1 cellular context compared by ENCODE assay signal in the genomic region with DNA sequence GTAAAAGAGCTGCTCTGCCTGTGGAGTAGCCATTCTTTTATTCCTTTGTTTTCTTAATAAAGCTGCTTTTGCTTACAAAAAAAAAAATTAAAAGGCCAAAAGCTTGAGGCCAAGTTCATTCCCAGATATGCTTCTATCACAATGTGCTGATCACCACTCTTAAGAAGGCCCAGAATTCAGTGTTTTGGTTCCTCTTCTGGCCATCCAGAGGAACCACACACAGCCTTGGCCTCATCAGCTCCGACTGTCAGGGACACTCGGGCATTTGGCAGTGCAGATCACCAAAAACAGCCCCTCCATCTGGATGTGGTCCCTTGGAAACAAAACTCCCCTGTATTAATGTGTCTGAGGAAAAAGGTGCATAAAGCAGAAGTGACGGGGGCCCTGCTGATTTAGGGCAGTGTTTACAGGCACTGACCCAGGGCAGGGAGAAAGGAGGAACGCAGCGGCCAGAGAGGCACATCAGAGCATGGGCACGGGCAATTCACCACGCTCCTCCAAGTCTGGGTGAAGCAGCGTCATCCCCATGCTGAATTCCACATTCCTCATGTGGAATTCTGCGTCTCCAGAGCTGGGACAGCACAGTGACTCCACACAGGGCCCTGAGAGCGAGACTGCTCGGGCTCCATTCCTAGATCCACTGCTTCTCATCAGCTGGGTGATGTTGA.
TF ChIP-seq lines count a peak whose summit lies in the region.

No MANE protein-coding gene starts in this region.

TF ChIP-seq in GM12878, 131 proteins besides CTCF, POLR2A, EP300 and RAD21:
- no peak for TF ChIP-seq TCF3 (IDR thresholded peaks at IDR 0.05; ENCODE audit: borderline replicate concordance, insufficient read depth, low read depth, low read length)
- no peak for TF ChIP-seq POU2F2 (IDR thresholded peaks at IDR 0.05; ENCODE audit: borderline replicate concordance, low read depth, low read length)
- TF ChIP-seq SP1 (IDR thresholded peaks at IDR 0.05; ENCODE audit: low read depth, low read length), result no peak
- TF ChIP-seq, protein P1, sequence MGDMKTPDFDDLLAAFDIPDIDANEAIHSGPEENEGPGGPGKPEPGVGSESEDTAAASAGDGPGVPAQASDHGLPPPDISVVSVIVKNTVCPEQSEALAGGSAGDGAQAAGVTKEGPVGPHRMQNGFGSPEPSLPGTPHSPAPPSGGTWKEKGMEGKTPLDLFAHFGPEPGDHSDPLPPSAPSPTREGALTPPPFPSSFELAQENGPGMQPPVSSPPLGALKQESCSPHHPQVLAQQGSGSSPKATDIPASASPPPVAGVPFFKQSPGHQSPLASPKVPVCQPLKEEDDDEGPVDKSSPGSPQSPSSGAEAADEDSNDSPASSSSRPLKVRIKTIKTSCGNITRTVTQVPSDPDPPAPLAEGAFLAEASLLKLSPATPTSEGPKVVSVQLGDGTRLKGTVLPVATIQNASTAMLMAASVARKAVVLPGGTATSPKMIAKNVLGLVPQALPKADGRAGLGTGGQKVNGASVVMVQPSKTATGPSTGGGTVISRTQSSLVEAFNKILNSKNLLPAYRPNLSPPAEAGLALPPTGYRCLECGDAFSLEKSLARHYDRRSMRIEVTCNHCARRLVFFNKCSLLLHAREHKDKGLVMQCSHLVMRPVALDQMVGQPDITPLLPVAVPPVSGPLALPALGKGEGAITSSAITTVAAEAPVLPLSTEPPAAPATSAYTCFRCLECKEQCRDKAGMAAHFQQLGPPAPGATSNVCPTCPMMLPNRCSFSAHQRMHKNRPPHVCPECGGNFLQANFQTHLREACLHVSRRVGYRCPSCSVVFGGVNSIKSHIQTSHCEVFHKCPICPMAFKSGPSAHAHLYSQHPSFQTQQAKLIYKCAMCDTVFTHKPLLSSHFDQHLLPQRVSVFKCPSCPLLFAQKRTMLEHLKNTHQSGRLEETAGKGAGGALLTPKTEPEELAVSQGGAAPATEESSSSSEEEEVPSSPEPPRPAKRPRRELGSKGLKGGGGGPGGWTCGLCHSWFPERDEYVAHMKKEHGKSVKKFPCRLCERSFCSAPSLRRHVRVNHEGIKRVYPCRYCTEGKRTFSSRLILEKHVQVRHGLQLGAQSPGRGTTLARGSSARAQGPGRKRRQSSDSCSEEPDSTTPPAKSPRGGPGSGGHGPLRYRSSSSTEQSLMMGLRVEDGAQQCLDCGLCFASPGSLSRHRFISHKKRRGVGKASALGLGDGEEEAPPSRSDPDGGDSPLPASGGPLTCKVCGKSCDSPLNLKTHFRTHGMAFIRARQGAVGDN (IDR thresholded peaks at IDR 0.05), result no peak
- TF ChIP-seq IKZF2 (IDR thresholded peaks at IDR 0.05), result no peak
- TF ChIP-seq MXI1 (IDR thresholded peaks at IDR 0.05; ENCODE audit: low read depth, low read length), result no peak
- TF ChIP-seq ZNF207 (IDR thresholded peaks at IDR 0.05; ENCODE audit: borderline replicate concordance), result no peak
- TF ChIP-seq ZZZ3 (IDR thresholded peaks at IDR 0.05; ENCODE audit: control insufficient read depth, insufficient read length, low read depth), result no peak
- TF ChIP-seq GABPA (IDR thresholded peaks at IDR 0.05; ENCODE audit: low read depth), result no peak
TF ChIP-seq in GM12878: peak in this region for 0.
